In genomic region chr5:131980696-131981095, GRCh38 we compare ENCODE assay signal across 18 cellular contexts. TPM values are rescaled to one million over a fixed set of nuclear protein-coding genes. Genes with fewer than 3 reads are reported as not detected.
DNase-seq lines count a peak whose midpoint lies in the region; ATAC-seq and TF ChIP-seq lines count a peak whose summit lies in the region.
"Had no signal": no experiment of that assay in that cellular context is flagged by ENCODE, and none has a peak within 500 bp of the region (broad histone marks: within the 10 kb centered on the region; RNA-seq: fewer than 3 reads in every experiment).

No MANE protein-coding gene starts in this region.

- H3K9me3 Mint-ChIP-seq in activated naive CD4-positive, alpha-beta T cell treated with anti-CD3 and anti-CD28 coated beads, Interleukin-2, amount 50 U/mL, for 24 hours, result no peaks in the 10 kb centered on the region
- no peaks in the 10 kb centered on the region for H3K9me3 Mint-ChIP-seq in activated naive CD4-positive, alpha-beta T cell treated with anti-CD3 and anti-CD28 coated beads, Interleukin-2, amount 10 ng/mL, durations not matched to agents 7 days and 5 days
- H3K9me3 Mint-ChIP-seq: CD4-positive, alpha-beta memory T cell had no signal

- ATAC-seq in upper lobe of right lung, result no peak

- intact Hi-C loops in upper lobe of right lung (cut with DNase I), result no loop called here

- H3K27me3 Mint-ChIP-seq in activated naive CD4-positive, alpha-beta T cell treated with anti-CD3 and anti-CD28 coated beads, Interleukin-2, amount 50 U/mL, for 24 hours, result no peaks in the 10 kb centered on the region
- peaks cover 21% of the 10 kb centered on the region for H3K27me3 Mint-ChIP-seq in activated naive CD4-positive, alpha-beta T cell treated with anti-CD3 and anti-CD28 coated beads, Interleukin-2, amount 10 ng/mL, durations not matched to agents 7 days and 5 days
- H3K27me3 Mint-ChIP-seq: CD4-positive, alpha-beta memory T cell had no signal

- DNase-seq in activated naive CD4-positive, alpha-beta T cell treated with anti-CD3 and anti-CD28 coated beads, Interleukin-2, amount 10 ng/mL, durations not matched to agents 7 days and 5 days, result no peak
- DNase-seq in mesenteric fat pad (ENCODE audit: low spot score), result peak; percentile 55
- peak; percentile 46 for DNase-seq in upper lobe of right lung
- DNase-seq in COLO668 (lab: John Stamatoyannopoulos, UW; ENCODE audit: unreplicated experiment), result no peak
- DNase-seq in erythroblast (lab: John Stamatoyannopoulos, UW), result no peak
- DNase-seq: ACHN; CD4-positive, alpha-beta memory T cell; COR-L47; DMS153; DMS79 treated with DMSO at 0.1 percent for 48 hours; EL had no signal

- peaks cover 3% of the 10 kb centered on the region for H3K4me1 ChIP-seq in upper lobe of right lung
- H3K4me1 ChIP-seq: HAP-1 had no signal

- no peaks in the 10 kb centered on the region for H3K27me3 ChIP-seq in upper lobe of right lung
- H3K27me3 ChIP-seq: BLaER1 treated with 17β-estradiol and CSF1 and Interleukin-3, amounts not matched to agents 10 nM and 100 nM had no signal

- H3K36me3 Mint-ChIP-seq in activated naive CD4-positive, alpha-beta T cell treated with anti-CD3 and anti-CD28 coated beads, Interleukin-2, amount 50 U/mL, for 24 hours, result no peaks in the 10 kb centered on the region
- no peaks in the 10 kb centered on the region for H3K36me3 Mint-ChIP-seq in activated naive CD4-positive, alpha-beta T cell treated with anti-CD3 and anti-CD28 coated beads, Interleukin-2, amount 10 ng/mL, durations not matched to agents 7 days and 5 days
- H3K36me3 Mint-ChIP-seq: CD4-positive, alpha-beta memory T cell had no signal

- TF ChIP-seq POLR2A in erythroblast (IDR thresholded peaks at IDR 0.05; ENCODE audit: low read length), result no peak

- TF ChIP-seq CTCF in VCaP (conservative IDR thresholded peaks at IDR 0.05), result no peak
- TF ChIP-seq CTCF in upper lobe of right lung (IDR thresholded peaks at IDR 0.05), result no peak

- H3K27ac Mint-ChIP-seq in activated naive CD4-positive, alpha-beta T cell treated with anti-CD3 and anti-CD28 coated beads, Interleukin-2, amount 50 U/mL, for 24 hours, result peak overlapping the region; percentile 26
- H3K27ac Mint-ChIP-seq in activated naive CD4-positive, alpha-beta T cell treated with anti-CD3 and anti-CD28 coated beads, Interleukin-2, amount 10 ng/mL, durations not matched to agents 7 days and 5 days, result no peak overlapping the region

- H3K9me3 ChIP-seq in upper lobe of right lung, result no peaks in the 10 kb centered on the region
- H3K9me3 ChIP-seq: BLaER1 treated with 17β-estradiol and CSF1 and Interleukin-3, amounts not matched to agents 10 nM and 100 nM; HAP-1 had no signal

- no peaks in the 10 kb centered on the region for H3K36me3 ChIP-seq in upper lobe of right lung
- H3K36me3 ChIP-seq: BLaER1 treated with 17β-estradiol and CSF1 and Interleukin-3, amounts not matched to agents 10 nM and 100 nM; HAP-1 had no signal

- no peak overlapping the region for H3K4me3 Mint-ChIP-seq in activated naive CD4-positive, alpha-beta T cell treated with anti-CD3 and anti-CD28 coated beads, Interleukin-2, amount 50 U/mL, for 24 hours
- no peak overlapping the region for H3K4me3 Mint-ChIP-seq in activated naive CD4-positive, alpha-beta T cell treated with anti-CD3 and anti-CD28 coated beads, Interleukin-2, amount 10 ng/mL, durations not matched to agents 7 days and 5 days

- CTCF ChIA-PET in activated naive CD4-positive, alpha-beta T cell treated with anti-CD3 and anti-CD28 coated beads, Interleukin-2, amount 10 ng/mL, durations not matched to agents 7 days and 5 days (lab: Charles Lee), result interaction anchor here (1.1 kb wide), 1 partner anchor 12 kb away, joined by 3 read pairs; no protein-coding TSS in a partner anchor

- H3K27ac ChIP-seq in VCaP, result peak overlapping the region; percentile 41
- no peak overlapping the region for H3K27ac ChIP-seq in upper lobe of right lung
- H3K27ac ChIP-seq: BLaER1 treated with 17β-estradiol and CSF1 and Interleukin-3, amounts not matched to agents 10 nM and 100 nM had no signal

- no peak overlapping the region for H3K4me3 ChIP-seq in upper lobe of right lung
- H3K4me3 ChIP-seq: BLaER1 treated with 17β-estradiol and CSF1 and Interleukin-3, amounts not matched to agents 10 nM and 100 nM; HAP-1 had no signal

- peaks cover 29% of the 10 kb centered on the region for H3K4me1 Mint-ChIP-seq in activated naive CD4-positive, alpha-beta T cell treated with anti-CD3 and anti-CD28 coated beads, Interleukin-2, amount 50 U/mL, for 24 hours
- peaks cover 32% of the 10 kb centered on the region for H3K4me1 Mint-ChIP-seq in activated naive CD4-positive, alpha-beta T cell treated with anti-CD3 and anti-CD28 coated beads, Interleukin-2, amount 10 ng/mL, durations not matched to agents 7 days and 5 days

RNA-seq across cellular contexts. Expression of gene ACSL6, which starts 30.8 kb away (rescaled TPM):
- 0.35 TPM for total RNA-seq in mesenteric fat pad
- 0.98 TPM for total RNA-seq in upper lobe of right lung

RNA-seq across cellular contexts. Expression of gene MEIKIN, which starts 35.2 kb away (rescaled TPM):
- total RNA-seq in mesenteric fat pad (1.0 TPM), upper lobe of right lung (not detected)
- total RNA-seq: A172, H1, HT1080 had no signal

Comparison
In these comparisons a context has a peak if more than half of its experiments do, and no peak if none do; other contexts are left out.
1. DNase-seq: peak in mesenteric fat pad (single experiment) and upper lobe of right lung (single experiment); none in activated naive CD4-positive, alpha-beta T cell treated with anti-CD3 and anti-CD28 coated beads, Interleukin-2, amount 10 ng/mL, durations not matched to agents 7 days and 5 days (single experiment), COLO668 (single experiment) and erythroblast (0 of 2).